ENCODE assay signal across 1 cellular context in the genomic region with DNA sequence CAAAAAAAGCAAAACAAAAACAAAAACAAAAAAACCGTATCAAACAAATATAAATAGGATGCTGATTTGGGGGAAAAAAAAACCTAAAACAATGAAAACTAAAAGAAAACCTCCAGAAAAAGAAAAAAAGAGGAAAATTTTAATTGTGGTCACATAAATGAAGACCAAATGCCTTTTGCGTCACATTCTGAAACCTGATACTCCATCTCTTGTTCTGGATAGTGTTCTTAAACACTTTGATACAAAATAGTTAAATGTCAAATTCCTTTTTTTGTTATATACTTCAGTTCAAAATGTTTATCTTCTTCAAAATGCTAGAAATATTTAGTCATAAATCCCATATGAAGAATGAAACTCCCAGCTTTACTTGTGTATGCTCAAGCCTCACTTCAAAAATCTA.
TF ChIP-seq lines count a peak whose summit lies in the region.

No MANE protein-coding gene starts in this region.

TF ChIP-seq in SK-N-SH treated with all-trans-retinoic acid at 6 μM for 48 hours, 23 proteins besides CTCF, POLR2A, EP300 and RAD21 (continued from another document):
- TF ChIP-seq TOX (CRISPR knock-in tag; IDR thresholded peaks at IDR 0.05; ENCODE audit: borderline replicate concordance) (no peak), ZC3H10 (CRISPR knock-in tag; IDR thresholded peaks at IDR 0.05) (no peak), ZNF70 (CRISPR knock-in tag; IDR thresholded peaks at IDR 0.05) (no peak), ZFP3 (CRISPR knock-in tag; IDR thresholded peaks at IDR 0.05) (no peak), CSDC2 (CRISPR knock-in tag; IDR thresholded peaks at IDR 0.05) (no peak), ISL1 (CRISPR knock-in tag; IDR thresholded peaks at IDR 0.05) (no peak), ARNTL (CRISPR knock-in tag; IDR thresholded peaks at IDR 0.05; ENCODE audit: borderline replicate concordance, low read depth) (no peak), BACH2 (CRISPR knock-in tag; IDR thresholded peaks at IDR 0.05; ENCODE audit: borderline replicate concordance) (no peak), ESRRG (CRISPR knock-in tag; IDR thresholded peaks at IDR 0.05) (no peak), SNAI2 (CRISPR knock-in tag; IDR thresholded peaks at IDR 0.05) (no peak), GLIS3 (CRISPR knock-in tag; IDR thresholded peaks at IDR 0.05) (no peak), TCF4 (CRISPR knock-in tag; IDR thresholded peaks at IDR 0.05; ENCODE audit: borderline replicate concordance) (no peak), OSR1 (CRISPR knock-in tag; IDR thresholded peaks at IDR 0.05) (no peak), ZNF565 (CRISPR knock-in tag; conservative IDR thresholded peaks at IDR 0.05; ENCODE audit: low read depth) (no peak)
- TF ChIP-seq, protein P1, sequence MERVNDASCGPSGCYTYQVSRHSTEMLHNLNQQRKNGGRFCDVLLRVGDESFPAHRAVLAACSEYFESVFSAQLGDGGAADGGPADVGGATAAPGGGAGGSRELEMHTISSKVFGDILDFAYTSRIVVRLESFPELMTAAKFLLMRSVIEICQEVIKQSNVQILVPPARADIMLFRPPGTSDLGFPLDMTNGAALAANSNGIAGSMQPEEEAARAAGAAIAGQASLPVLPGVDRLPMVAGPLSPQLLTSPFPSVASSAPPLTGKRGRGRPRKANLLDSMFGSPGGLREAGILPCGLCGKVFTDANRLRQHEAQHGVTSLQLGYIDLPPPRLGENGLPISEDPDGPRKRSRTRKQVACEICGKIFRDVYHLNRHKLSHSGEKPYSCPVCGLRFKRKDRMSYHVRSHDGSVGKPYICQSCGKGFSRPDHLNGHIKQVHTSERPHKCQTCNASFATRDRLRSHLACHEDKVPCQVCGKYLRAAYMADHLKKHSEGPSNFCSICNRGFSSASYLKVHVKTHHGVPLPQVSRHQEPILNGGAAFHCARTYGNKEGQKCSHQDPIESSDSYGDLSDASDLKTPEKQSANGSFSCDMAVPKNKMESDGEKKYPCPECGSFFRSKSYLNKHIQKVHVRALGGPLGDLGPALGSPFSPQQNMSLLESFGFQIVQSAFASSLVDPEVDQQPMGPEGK (CRISPR knock-in tag; IDR thresholded peaks at IDR 0.05; ENCODE audit: borderline replicate concordance) = no peak
- TF ChIP-seq, protein P2, sequence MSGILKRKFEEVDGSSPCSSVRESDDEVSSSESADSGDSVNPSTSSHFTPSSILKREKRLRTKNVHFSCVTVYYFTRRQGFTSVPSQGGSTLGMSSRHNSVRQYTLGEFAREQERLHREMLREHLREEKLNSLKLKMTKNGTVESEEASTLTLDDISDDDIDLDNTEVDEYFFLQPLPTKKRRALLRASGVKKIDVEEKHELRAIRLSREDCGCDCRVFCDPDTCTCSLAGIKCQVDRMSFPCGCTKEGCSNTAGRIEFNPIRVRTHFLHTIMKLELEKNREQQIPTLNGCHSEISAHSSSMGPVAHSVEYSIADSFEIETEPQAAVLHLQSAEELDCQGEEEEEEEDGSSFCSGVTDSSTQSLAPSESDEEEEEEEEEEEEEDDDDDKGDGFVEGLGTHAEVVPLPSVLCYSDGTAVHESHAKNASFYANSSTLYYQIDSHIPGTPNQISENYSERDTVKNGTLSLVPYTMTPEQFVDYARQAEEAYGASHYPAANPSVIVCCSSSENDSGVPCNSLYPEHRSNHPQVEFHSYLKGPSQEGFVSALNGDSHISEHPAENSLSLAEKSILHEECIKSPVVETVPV (CRISPR knock-in tag; IDR thresholded peaks at IDR 0.05) = no peak
- TF ChIP-seq, protein P3, sequence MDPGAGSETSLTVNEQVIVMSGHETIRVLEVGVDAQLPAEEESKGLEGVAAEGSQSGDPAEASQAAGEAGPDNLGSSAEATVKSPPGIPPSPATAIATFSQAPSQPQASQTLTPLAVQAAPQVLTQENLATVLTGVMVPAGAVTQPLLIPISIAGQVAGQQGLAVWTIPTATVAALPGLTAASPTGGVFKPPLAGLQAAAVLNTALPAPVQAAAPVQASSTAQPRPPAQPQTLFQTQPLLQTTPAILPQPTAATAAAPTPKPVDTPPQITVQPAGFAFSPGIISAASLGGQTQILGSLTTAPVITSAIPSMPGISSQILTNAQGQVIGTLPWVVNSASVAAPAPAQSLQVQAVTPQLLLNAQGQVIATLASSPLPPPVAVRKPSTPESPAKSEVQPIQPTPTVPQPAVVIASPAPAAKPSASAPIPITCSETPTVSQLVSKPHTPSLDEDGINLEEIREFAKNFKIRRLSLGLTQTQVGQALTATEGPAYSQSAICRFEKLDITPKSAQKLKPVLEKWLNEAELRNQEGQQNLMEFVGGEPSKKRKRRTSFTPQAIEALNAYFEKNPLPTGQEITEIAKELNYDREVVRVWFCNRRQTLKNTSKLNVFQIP (CRISPR knock-in tag; IDR thresholded peaks at IDR 0.05; ENCODE audit: borderline replicate concordance, low read depth) = no peak
